19 cellular contexts compared by ENCODE assay signal in genomic region chr14:93870377-93870776, GRCh38. TPM values are rescaled to one million over a fixed set of nuclear protein-coding genes. Genes with fewer than 3 reads are reported as not detected.
A peak's percentile ranks its signal among the peaks of the same experiment; 100 is the strongest.
DNase-seq lines count a peak whose midpoint lies in the region; ATAC-seq and TF ChIP-seq lines count a peak whose summit lies in the region.
"Had no signal": no experiment of that assay in that cellular context is flagged by ENCODE, and none has a peak within 500 bp of the region (broad histone marks: within the 10 kb centered on the region; RNA-seq: fewer than 3 reads in every experiment).

No MANE protein-coding gene starts in this region.

- peak; percentile 26 to 55 for ATAC-seq in gastrocnemius medialis
- ATAC-seq: HepG2 had no signal

- H3K9ac ChIP-seq in BLaER1 treated with 17β-estradiol and CSF1 and Interleukin-3, amounts not matched to agents 10 nM and 100 nM: no peak overlapping the region
- H3K9ac ChIP-seq: GM23248 had no signal

- peaks cover 0 to 17% (median 10%) of the 10 kb centered on the region in 10 experiments; a peak in 12 of 20 replicates for H3K4me1 ChIP-seq in BLaER1 treated with 17β-estradiol and CSF1 and Interleukin-3, amounts not matched to agents 10 nM and 100 nM
- H3K4me1 ChIP-seq in gastrocnemius medialis: no peaks in the 10 kb centered on the region
- H3K4me1 ChIP-seq: Caco-2, HAP-1 had no signal

- TF ChIP-seq CTCF in gastrocnemius medialis (IDR thresholded peaks at IDR 0.05 in 4 of 5, conservative IDR thresholded peaks at IDR 0.05 in 1 of 5): no peak

- no peaks in the 10 kb centered on the region for H3K36me3 ChIP-seq in BLaER1 treated with 17β-estradiol and CSF1 and Interleukin-3, amounts not matched to agents 10 nM and 100 nM
- H3K36me3 ChIP-seq in gastrocnemius medialis: no peaks in the 10 kb centered on the region
- H3K36me3 ChIP-seq: HAP-1 had no signal

- in situ Hi-C loops in gastrocnemius medialis (cut with MboI; ENCODE audit: low sequenced_read_pairs in 4 of 4): no loop called here
- in situ Hi-C loops in KBM-7 (cut with MboI; ENCODE audit: low pct_unique_long_range_greater_than_20kb, low sequenced_read_pairs): no loop called here

- intact Hi-C loops in gastrocnemius medialis (cut with DNase I; ENCODE audit: low total_unique reads): no loop called here

- H3K4me3 ChIP-seq in BLaER1 treated with 17β-estradiol and CSF1 and Interleukin-3, amounts not matched to agents 10 nM and 100 nM: no peak overlapping the region
- no peak overlapping the region for H3K4me3 ChIP-seq in gastrocnemius medialis
- H3K4me3 ChIP-seq: GM23248, HAP-1 had no signal

- peaks cover 0 to 19% (median 12%) of the 10 kb centered on the region in 11 experiments; a peak in 20 of 22 replicates for H3K9me3 ChIP-seq in BLaER1 treated with 17β-estradiol and CSF1 and Interleukin-3, amounts not matched to agents 10 nM and 100 nM (replicated peaks in 1 of 11)
- no peaks in the 10 kb centered on the region for H3K9me3 ChIP-seq in gastrocnemius medialis
- H3K9me3 ChIP-seq: Caco-2, HAP-1 had no signal

- H4K20me1 ChIP-seq in BLaER1 treated with 17β-estradiol and CSF1 and Interleukin-3, amounts not matched to agents 10 nM and 100 nM: no peaks in the 10 kb centered on the region

- peak overlapping the region in 8 of 11 experiments; percentile 20 to 64 (median 44); a peak in 13 of 22 replicates for H3K4me2 ChIP-seq in BLaER1 treated with 17β-estradiol and CSF1 and Interleukin-3, amounts not matched to agents 10 nM and 100 nM

- peak; percentile 22 for DNase-seq in activated effector memory CD4-positive, alpha-beta T cell treated with anti-CD3 and anti-CD28 coated beads, Interleukin-2, amount 50 U/mL, for 16 hours
- no peak for DNase-seq in activated effector memory CD4-positive, alpha-beta T cell treated with Interleukin-2 at 50 U/mL for 16 hours
- DNase-seq in myocyte (ENCODE audit: low read depth) (peak; percentile 6), gastrocnemius medialis (no peak), NCI-H1694 (lab: John Stamatoyannopoulos, UW) (no peak), NCI-H1436 (lab: John Stamatoyannopoulos, UW) (no peak), KBM-7 (no peak)
- DNase-seq: 8988T; Caco-2; CD4-positive, alpha-beta T cell; GDM1; GM23248 had no signal

- H3K27me3 ChIP-seq in BLaER1 treated with 17β-estradiol and CSF1 and Interleukin-3, amounts not matched to agents 10 nM and 100 nM: no peaks in the 10 kb centered on the region
- H3K27me3 ChIP-seq in gastrocnemius medialis: no peaks in the 10 kb centered on the region

- no peak overlapping the region for H3K27ac ChIP-seq in BLaER1 treated with 17β-estradiol and CSF1 and Interleukin-3, amounts not matched to agents 10 nM and 100 nM
- no peak overlapping the region for H3K27ac ChIP-seq in gastrocnemius medialis
- H3K27ac ChIP-seq: C4-2B, GM23248 had no signal

- TF ChIP-seq POLR2A in gastrocnemius medialis (IDR thresholded peaks at IDR 0.05): no peak

RNA-seq across cellular contexts. Expression of gene FAM181A, which starts 56.8 kb away (rescaled TPM):
- total RNA-seq in myocyte (not detected in 2 replicates), gastrocnemius medialis (not detected)
- not detected for polyA plus RNA-seq in myocyte (2012)
- total RNA-seq: A673; Caco-2; CD4-positive, alpha-beta T cell; GM23248; H4 had no signal
- polyA plus RNA-seq: AG04450, GM23248 had no signal

Comparison
In these comparisons a context has a peak if more than half of its experiments do, and no peak if none do; other contexts are left out.
1. DNase-seq: peak in activated effector memory CD4-positive, alpha-beta T cell treated with anti-CD3 and anti-CD28 coated beads, Interleukin-2, amount 50 U/mL, for 16 hours (single experiment) and myocyte (single experiment); none in activated effector memory CD4-positive, alpha-beta T cell treated with Interleukin-2 at 50 U/mL for 16 hours (single experiment), gastrocnemius medialis (0 of 2), NCI-H1694 (single experiment), NCI-H1436 (single experiment) and KBM-7 (single experiment).